In genomic region chr4:74441744-74442143, GRCh38 we compare ENCODE assay signal across 28 cellular contexts. TPM values are rescaled to one million over a fixed set of nuclear protein-coding genes. Genes with fewer than 3 reads are reported as not detected.
A peak's percentile ranks its signal among the peaks of the same experiment; 100 is the strongest.
DNase-seq lines count a peak whose midpoint lies in the region; ATAC-seq, FAIRE-seq and TF ChIP-seq lines count a peak whose summit lies in the region.
"Had no signal": no experiment of that assay in that cellular context is flagged by ENCODE, and none has a peak within 500 bp of the region (broad histone marks: within the 10 kb centered on the region; RNA-seq: fewer than 3 reads in every experiment).

No MANE protein-coding gene starts in this region.

- no peaks in the 10 kb centered on the region for H4K20me1 ChIP-seq in IMR-90 (ENCODE audit: insufficient read depth, low read length)
- H4K20me1 ChIP-seq in K562 (replicated peaks; ENCODE audit: control insufficient read depth, insufficient read depth, low read length), result no peaks in the 10 kb centered on the region
- H4K20me1 ChIP-seq: BLaER1 treated with 17β-estradiol and CSF1 and Interleukin-3, amounts not matched to agents 10 nM and 100 nM had no signal

- TF ChIP-seq RAD21 in IMR-90 (IDR thresholded peaks at IDR 0.05; ENCODE audit: low read length) (no peak), K562 (CRISPR knock-in tag; conservative IDR thresholded peaks at IDR 0.05 in 1 of 2, IDR thresholded peaks at IDR 0.05 in 1 of 2) (no peak)

- no peak overlapping the region for H2BK5ac ChIP-seq in IMR-90 (ENCODE audit: low read depth, low read length, poor library complexity, severe bottlenecking)

- H3K23ac ChIP-seq in IMR-90 (ENCODE audit: low read depth, low read length), result no peak overlapping the region

- no peak for ATAC-seq in IMR-90 (ENCODE audit: low read depth)
- ATAC-seq in K562, result no peak
- ATAC-seq in foreskin keratinocyte, result peak; percentile 4
- no peak for ATAC-seq in GM19455 (IDR thresholded peaks at IDR 0.05; ENCODE audit: unreplicated experiment)
- ATAC-seq: A549 had no signal

- no peak overlapping the region for H2AFZ ChIP-seq in IMR-90 (replicated peaks; ENCODE audit: low read length, poor library complexity)
- H2AFZ ChIP-seq in K562 (ENCODE audit: low read depth, low read length), result no peak overlapping the region
- H2AFZ ChIP-seq: PC-9 had no signal

- no peak overlapping the region for H2AK9ac ChIP-seq in IMR-90 (replicated peaks; ENCODE audit: low read depth, low read length, poor library complexity)

- H3K56ac ChIP-seq in IMR-90 (ENCODE audit: extremely low read depth, insufficient read depth, low read length), result no peak overlapping the region

- POLR2A ChIA-PET in IMR-90 (lab: Charles Lee; ENCODE audit: unreplicated experiment), result no interaction called here
- POLR2A ChIA-PET in K562 (lab: Yijun Ruan, JAX), result interaction anchor here (1.5 kb wide), 1 partner anchor 18 kb away, joined by 3 read pairs; no protein-coding TSS in a partner anchor

- H3K4me1 ChIP-seq in IMR-90 (ENCODE audit: control insufficient read depth, insufficient read depth, low read length) (no peaks in the 10 kb centered on the region), K562 (replicated peaks in 1 of 2; ENCODE audit: control insufficient read depth in 2 of 2, insufficient read depth in 2 of 2, low read length in 2 of 2) (peaks cover 7 to 24% of the 10 kb centered on the region in 2 experiments; a peak in 3 of 5 replicates), foreskin keratinocyte (peaks cover 37% of the 10 kb centered on the region), stomach (peaks cover 0 to 13% (median 9%) of the 10 kb centered on the region in 4 donors)
- H3K4me1 ChIP-seq: A549; BLaER1 treated with 17β-estradiol and CSF1 and Interleukin-3, amounts not matched to agents 10 nM and 100 nM; HAP-1 had no signal

- WGBS in IMR-90 (ENCODE audit: extremely low coverage in 2 of 2, insufficient read length in 1 of 2), 2 experiments, result no CpG with 5 or more reads among the region's 3 CpGs
- WGBS in K562 (ENCODE audit: insufficient coverage, low coverage, missing lambda C conversion rate), result 92% methylated on average over 3 of the region's 3 CpGs
- WGBS in stomach, 5 donors, result 96 to 100% (median 97%) methylated on average over 3 of the region's 3 CpGs

- no peak overlapping the region for H2BK20ac ChIP-seq in IMR-90 (ENCODE audit: low read depth, low read length)

- no TSS peak for BruUV-seq in IMR-90 (replicated peaks; lab: Mats Ljungman, UMichigan)
- BruUV-seq in K562 (replicated peaks; lab: Mats Ljungman, UMichigan), result no TSS peak

- no peak overlapping the region; the same call in 1 of the 2 replicates for H2AK5ac ChIP-seq in IMR-90 (ENCODE audit: low read depth, low read length)

- peaks cover 8% of the 10 kb centered on the region; the same call in 1 of the 3 replicates for H3K79me2 ChIP-seq in K562 (ENCODE audit: control insufficient read depth, insufficient read depth, low read length)

- H3K27ac ChIP-seq in IMR-90 (ENCODE audit: insufficient read depth, low read length) (no peak overlapping the region), K562 (ENCODE audit: extremely low read depth, low read depth, low read length) (no peak overlapping the region), foreskin keratinocyte (no peak overlapping the region), stomach (no peak overlapping the region)
- H3K27ac ChIP-seq: A549; BLaER1 treated with 17β-estradiol and CSF1 and Interleukin-3, amounts not matched to agents 10 nM and 100 nM; PC-9 had no signal

- no peak for TF ChIP-seq EP300 in K562 (IDR thresholded peaks at IDR 0.05; ENCODE audit: low read length)
- TF ChIP-seq EP300 in stomach (IDR thresholded peaks at IDR 0.05), result no peak

- H3K4me3 ChIP-seq in IMR-90 (ENCODE audit: insufficient read depth, low read depth, low read length) (no peak overlapping the region), K562 (no peak overlapping the region), stomach (no peak overlapping the region)
- H3K4me3 ChIP-seq: A549; BLaER1 treated with 17β-estradiol and CSF1 and Interleukin-3, amounts not matched to agents 10 nM and 100 nM; HAP-1; PC-9 had no signal

- intact Hi-C loops in IMR-90 (cut with micrococcal nuclease) (loop anchor here (10.0 kb wide), 1 partner anchor 233 kb away; no protein-coding TSS in a partner anchor), K562 (cut with micrococcal nuclease) (no loop called here), stomach (cut with DNase I; ENCODE audit: low total_unique reads) (no loop called here)

- H3K14ac ChIP-seq in IMR-90 (replicated peaks; ENCODE audit: low read depth, low read length), result no peak overlapping the region

- no peak overlapping the region for H4K5ac ChIP-seq in IMR-90 (ENCODE audit: low read depth, low read length)

- H3K9me3 ChIP-seq in IMR-90 (ENCODE audit: control insufficient read depth, insufficient read depth, low read length), result no peaks in the 10 kb centered on the region
- H3K9me3 ChIP-seq in K562 (replicated peaks; ENCODE audit: control insufficient read depth, insufficient read depth, low read depth, low read length), result no peaks in the 10 kb centered on the region
- no peaks in the 10 kb centered on the region for H3K9me3 ChIP-seq in stomach
- H3K9me3 ChIP-seq: A549, HAP-1 had no signal

- TF ChIP-seq CTCF in IMR-90 (conservative IDR thresholded peaks at IDR 0.05; ENCODE audit: low read depth, low read length) (no peak), K562 (IDR thresholded peaks at IDR 0.05 in 2 of 3, conservative IDR thresholded peaks at IDR 0.05 in 1 of 3; ENCODE audit: insufficient read depth in 2 of 3, low read depth in 1 of 3, low read length in 3 of 3) (no peak), foreskin keratinocyte (conservative IDR thresholded peaks at IDR 0.05) (no peak), stomach (IDR thresholded peaks at IDR 0.05) (no peak)

- H3K36me3 ChIP-seq in IMR-90 (ENCODE audit: control insufficient read depth, insufficient read depth, low read length) (no peaks in the 10 kb centered on the region), K562 (ENCODE audit: control insufficient read depth, insufficient read depth, low read length) (no peaks in the 10 kb centered on the region), stomach (no peaks in the 10 kb centered on the region)
- H3K36me3 ChIP-seq: BLaER1 treated with 17β-estradiol and CSF1 and Interleukin-3, amounts not matched to agents 10 nM and 100 nM; HAP-1 had no signal

- TF ChIP-seq POLR2A in IMR-90 (IDR thresholded peaks at IDR 0.05; ENCODE audit: low read depth, low read length) (no peak), K562 (conservative IDR thresholded peaks at IDR 0.05) (no peak), stomach (IDR thresholded peaks at IDR 0.05) (no peak)

- H3K27me3 ChIP-seq in IMR-90 (ENCODE audit: control insufficient read depth, insufficient read depth, low read length) (no peaks in the 10 kb centered on the region), K562 (ENCODE audit: control insufficient read depth in 2 of 2, insufficient read depth in 2 of 2, low read length in 2 of 2) (no peaks in the 10 kb centered on the region), foreskin keratinocyte (no peaks in the 10 kb centered on the region), stomach (no peaks in the 10 kb centered on the region)

- H2BK15ac ChIP-seq in IMR-90 (ENCODE audit: low read depth, low read length), result no peak overlapping the region

- no peak overlapping the region for H4K8ac ChIP-seq in IMR-90 (ENCODE audit: low read depth in 2 of 2, low read length in 2 of 2)

- no peak overlapping the region for H2BK120ac ChIP-seq in IMR-90 (ENCODE audit: low read depth, low read length)

- peaks cover 0 to 3% of the 10 kb centered on the region in 2 experiments; a peak in 1 of 4 replicates for H3K79me1 ChIP-seq in IMR-90 (ENCODE audit: low read depth in 1 of 2, low read length in 2 of 2)

- no peak overlapping the region for H4K91ac ChIP-seq in IMR-90 (ENCODE audit: insufficient read depth, low read depth, low read length)

- peak; percentile 15 for FAIRE-seq in K562 (lab: Jason Lieb, UNC)
- FAIRE-seq: A549, D721Med had no signal

- CTCF ChIA-PET in IMR-90 (lab: Yijun Ruan, JAX), result no interaction called here
- CTCF ChIA-PET in K562 (lab: Yijun Ruan, JAX; ENCODE audit: low intra/inter-chr PET ratio), result no interaction called here

- H3K9me1 ChIP-seq in IMR-90 (ENCODE audit: insufficient read depth, low read length), result 0 out of 2 replicates have a peak, but pooled peaks cover 2% of the 10 kb centered on the region
- H3K9me1 ChIP-seq in K562 (ENCODE audit: control insufficient read depth, insufficient read depth, low read length), result no peaks in the 10 kb centered on the region

- H3K9ac ChIP-seq in IMR-90 (ENCODE audit: low read depth, low read length), result no peak overlapping the region
- H3K9ac ChIP-seq in K562 (ENCODE audit: insufficient read depth in 1 of 2, low read depth in 2 of 2, low read length in 2 of 2), result no peak overlapping the region
- H3K9ac ChIP-seq: BLaER1 treated with 17β-estradiol and CSF1 and Interleukin-3, amounts not matched to agents 10 nM and 100 nM had no signal

- in situ Hi-C loops in IMR-90 (cut with MboI; ENCODE audit: low sequenced_read_pairs) (no loop called here), K562 (cut with MboI) (no loop called here)

- DNase-seq in HCEC 1CT (peak; percentile 51), IMR-90 (peak; percentile 33), K562 (ENCODE audit: extremely low read depth in 1 of 4, low spot score in 3 of 4) (no peak), foreskin keratinocyte (peak in 1 of 2 donors; percentile 60), stomach (no peak), cerebellum (ENCODE audit: low spot score) (no peak)
- DNase-seq: AML-193; CD4-positive, alpha-beta T cell; GOT3; KG1; MM.1S; NCI-H1092 treated with DMSO at 0.1 percent for 48 hours; NCI-H1436; NCI-H187; NCI-H2171 treated with DMSO at 0.1 percent for 48 hours; NCI-H345; NCI-H524; NCI-H774; PC-9; RPMI8226; SHP77 treated with DMSO at 0.1 percent for 48 hours; T-helper 1 cell had no signal

- no peak overlapping the region for H3K18ac ChIP-seq in IMR-90 (ENCODE audit: low read depth, low read length)

- no peak overlapping the region for H3K4ac ChIP-seq in IMR-90 (ENCODE audit: low read depth, low read length)

- dilution Hi-C loops in IMR-90 (cut with HindIII; ENCODE audit: low sequenced_read_pairs, unreplicated experiment), result no loop called here

- H3K4me2 ChIP-seq in IMR-90 (ENCODE audit: low read depth, low read length) (no peak overlapping the region), K562 (ENCODE audit: insufficient read depth, low read length) (no peak overlapping the region)
- H3K4me2 ChIP-seq: A549; BLaER1 treated with 17β-estradiol and CSF1 and Interleukin-3, amounts not matched to agents 10 nM and 100 nM; PC-9 had no signal

RNA-seq across cellular contexts. Expression of gene AREG, which starts 3.2 kb away (rescaled TPM):
- 0.18 and 0.28 TPM in 2 replicates for total RNA-seq in IMR-90 (2012; rRNA removed)
- polyA plus RNA-seq in IMR-90 (2012; rRNA removed), result 0.17 and 0.30 TPM in 2 replicates
- 1.3 and 1.4 TPM in 2 replicates for polyA plus RNA-seq in IMR-90 (2012; cell fraction: cytosol; rRNA removed)
- polyA plus RNA-seq in IMR-90 (2012; cell fraction: nucleus; rRNA removed; ENCODE audit: low replicate concordance), result 3.1 and 8.0 TPM in 2 replicates
- total RNA-seq in K562 (2011; cell fraction: chromatin; rRNA removed; ENCODE audit: low replicate concordance), result 10.7 and 18.3 TPM in 2 replicates
- 16.6 and 18.3 TPM in 2 replicates for total RNA-seq in K562 (2011; cell fraction: nucleolus; rRNA removed)
- total RNA-seq in K562 (2011; cell fraction: nucleoplasm; rRNA removed), result 17.7 and 18.4 TPM in 2 replicates
- total RNA-seq in K562 (2014; rRNA removed), result 4.5 and 5.8 TPM in 2 replicates
- 5.7 and 6.7 TPM in 2 replicates for total RNA-seq in K562 (2014; rRNA removed; fragmentation: Illumina TruSeq; extraction: Trizol)
- total RNA-seq in K562 (2015; rRNA removed; fragmentation: Illumina TruSeq; extraction: Trizol), result 2.8 and 3.5 TPM in 2 replicates
- total RNA-seq in K562 (2021), result 5.4 and 5.6 TPM in 2 replicates
- polyA plus RNA-seq in K562 (2011; rRNA removed), result 7.3 and 8.5 TPM in 2 replicates
- polyA plus RNA-seq in K562 (2011; cell fraction: cytosol; rRNA removed), result 6.3 and 6.9 TPM in 2 replicates
- polyA plus RNA-seq in K562 (2011; cell fraction: nucleus; rRNA removed), result 5.3 and 7.3 TPM in 2 replicates
- 5.1 and 9.9 TPM in 2 replicates for polyA plus RNA-seq in K562 (2012)
- 6.5 and 7.7 TPM in 2 replicates for polyA plus RNA-seq in K562 (2014; fragmentation: Illumina TruSeq; extraction: Trizol)
- polyA plus RNA-seq in K562 (2014; fragmentation: Nextera tagmentation; extraction: Ambion mirVana), result 1 to 10 TPM; 1.4 to 2.4 TPM
- polyA plus RNA-seq in K562 (2014; rRNA removed), result 3.8 and 5.5 TPM in 2 replicates
- 3.9 and 7.5 TPM in 2 replicates for polyA minus RNA-seq in K562 (2011; rRNA and poly(A)+ RNA removed)
- 3.4 and 3.9 TPM in 2 replicates for polyA minus RNA-seq in K562 (2011; cell fraction: cytosol; rRNA and poly(A)+ RNA removed)
- polyA minus RNA-seq in K562 (2011; cell fraction: nucleus; rRNA and poly(A)+ RNA removed), result 6.2 and 10.2 TPM in 2 replicates
- total RNA-seq in foreskin keratinocyte, result 1,077 and 1,617 TPM in 2 replicates
- 980 and 1,643 TPM in 2 replicates for polyA plus RNA-seq in foreskin keratinocyte
- 10 to 100 TPM in 4 of 5 donors, not detected in 1; 12.7 to 22.3 (median 15.5) TPM for total RNA-seq in stomach
- polyA plus RNA-seq in stomach, result 10 to 100 TPM in 1 of 3 donors, 1 to 10 TPM in 2; 4.3 to 23.0 (median 4.7) TPM
- total RNA-seq in cerebellum, result not detected
- total RNA-seq: G401 had no signal

Comparison
In these comparisons a context has a peak if more than half of its experiments do, and no peak if none do; other contexts are left out.
1. DNase-seq: peak in HCEC 1CT (single experiment) and IMR-90 (single experiment); none in K562 (0 of 4), stomach (single experiment) and cerebellum (single experiment).
2. RNA of gene AREG, which starts 3.2 kb away (total RNA-seq): 1,077 to 1,617 TPM in foreskin keratinocyte; 12.7 to 22.3 TPM in stomach, 2.8 to 18.4 TPM in K562, not detected in cerebellum (single experiment) and 0.18 to 0.28 TPM in IMR-90; every median in the first group is over 10 times any median in the second.